1 cellular context compared by ENCODE assay signal in the genomic region with DNA sequence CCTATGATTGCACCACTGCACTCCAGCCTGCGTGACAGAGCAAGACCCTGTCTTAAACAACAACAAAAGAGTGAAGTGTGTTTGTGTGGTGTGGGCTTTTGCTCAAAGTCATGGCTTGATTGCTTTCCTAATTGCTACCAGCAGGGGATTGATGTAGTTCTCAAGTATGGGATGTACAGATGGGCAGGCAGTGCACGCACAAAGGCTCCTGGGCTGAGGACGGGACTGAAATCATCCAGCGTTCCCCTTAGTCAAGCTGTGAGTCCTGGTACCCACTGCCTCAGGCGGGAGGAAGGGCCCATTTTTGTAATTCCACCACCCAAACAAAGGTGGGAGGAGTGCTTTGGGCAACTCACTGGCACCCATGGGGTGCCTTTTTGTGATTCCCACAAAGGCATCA.
TF ChIP-seq lines count a peak whose summit lies in the region.

No MANE protein-coding gene starts in this region.

TF ChIP-seq in K562, 482 proteins besides CTCF, POLR2A, EP300 and RAD21:
- TF ChIP-seq ETV1 (tag; conservative IDR thresholded peaks at IDR 0.05; ENCODE audit: low read depth) (no peak), TCF7L2 (IDR thresholded peaks at IDR 0.05; ENCODE audit: low read depth, low read length) (no peak), ZBTB1 (CRISPR knock-in tag; IDR thresholded peaks at IDR 0.05; ENCODE audit: borderline replicate concordance, low read depth) (no peak), ZNF124 (CRISPR knock-in tag; IDR thresholded peaks at IDR 0.05) (no peak), ZNF408 (CRISPR knock-in tag; IDR thresholded peaks at IDR 0.05; ENCODE audit: low read depth) (no peak)
- TF ChIP-seq, protein P1, sequence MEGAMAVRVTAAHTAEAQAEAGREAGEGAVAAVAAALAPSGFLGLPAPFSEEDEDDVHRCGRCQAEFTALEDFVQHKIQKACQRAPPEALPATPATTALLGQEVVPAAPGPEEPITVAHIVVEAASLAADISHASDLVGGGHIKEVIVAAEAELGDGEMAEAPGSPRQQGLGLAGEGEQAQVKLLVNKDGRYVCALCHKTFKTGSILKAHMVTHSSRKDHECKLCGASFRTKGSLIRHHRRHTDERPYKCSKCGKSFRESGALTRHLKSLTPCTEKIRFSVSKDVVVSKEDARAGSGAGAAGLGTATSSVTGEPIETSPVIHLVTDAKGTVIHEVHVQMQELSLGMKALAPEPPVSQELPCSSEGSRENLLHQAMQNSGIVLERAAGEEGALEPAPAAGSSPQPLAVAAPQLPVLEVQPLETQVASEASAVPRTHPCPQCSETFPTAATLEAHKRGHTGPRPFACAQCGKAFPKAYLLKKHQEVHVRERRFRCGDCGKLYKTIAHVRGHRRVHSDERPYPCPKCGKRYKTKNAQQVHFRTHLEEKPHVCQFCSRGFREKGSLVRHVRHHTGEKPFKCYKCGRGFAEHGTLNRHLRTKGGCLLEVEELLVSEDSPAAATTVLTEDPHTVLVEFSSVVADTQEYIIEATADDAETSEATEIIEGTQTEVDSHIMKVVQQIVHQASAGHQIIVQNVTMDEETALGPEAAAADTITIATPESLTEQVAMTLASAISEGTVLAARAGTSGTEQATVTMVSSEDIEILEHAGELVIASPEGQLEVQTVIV (CRISPR knock-in tag; IDR thresholded peaks at IDR 0.05; ENCODE audit: borderline replicate concordance), result no peak
